ENCODE assay signal across 30 cellular contexts in genomic region chr17:70208080-70208794, GRCh38. TPM values are rescaled to one million over a fixed set of nuclear protein-coding genes. Genes with fewer than 3 reads are reported as not detected.
DNase-seq lines count a peak whose midpoint lies in the region; ATAC-seq, FAIRE-seq and TF ChIP-seq lines count a peak whose summit lies in the region.
"Had no signal": no experiment of that assay in that cellular context is flagged by ENCODE, and none has a peak within 500 bp of the region (broad histone marks: within the 10 kb centered on the region; RNA-seq: fewer than 3 reads in every experiment).

No MANE protein-coding gene starts in this region.

- H3K4me3 Mint-ChIP-seq in naive thymus-derived CD8-positive, alpha-beta T cell = no peak overlapping the region
- H3K4me3 Mint-ChIP-seq in T-helper 2 cell treated with Interferon-gamma antibody and Interleukin-4, amounts not matched to agents 5 μg/mL and 100 μg/mL, for 36 hours = no peak overlapping the region
- H3K4me3 Mint-ChIP-seq: activated naive CD4-positive, alpha-beta T cell treated with anti-CD3 and anti-CD28 coated beads for 36 hours; activated T-cell treated with anti-CD3 and anti-CD28 coated beads, Interleukin-2, amount 50 U/mL, for 72 hours; brain; neural progenitor cell; stimulated activated naive B cell treated with anti-CD40 and anti-IgM and Interleukin-4, amounts not matched to agents 10 μg/mL and 1 μg/mL and 100 μg/mL, for 72 hours; T-helper 1 cell treated with Interleukin-12 subunit alpha and Interleukin-12 subunit beta and Interleukin-4 antibody, amounts not matched to agents 30 μg/mL and 1 μg/mL, for 36 hours had no signal

- no peak overlapping the region for H3K4me2 ChIP-seq in GM12878 (ENCODE audit: control insufficient read depth, insufficient read depth)
- H3K4me2 ChIP-seq: neural progenitor cell had no signal

- H3K36me3 Mint-ChIP-seq in naive thymus-derived CD8-positive, alpha-beta T cell = no peaks in the 10 kb centered on the region
- no peaks in the 10 kb centered on the region for H3K36me3 Mint-ChIP-seq in T-helper 2 cell treated with Interferon-gamma antibody and Interleukin-4, amounts not matched to agents 5 μg/mL and 100 μg/mL, for 36 hours (ENCODE audit: low read depth)
- H3K36me3 Mint-ChIP-seq: brain; neural progenitor cell; stimulated activated naive B cell treated with anti-CD40 and anti-IgM and Interleukin-4, amounts not matched to agents 10 μg/mL and 1 μg/mL and 100 μg/mL, for 72 hours had no signal

- H3K27ac ChIP-seq in GM12878 (ENCODE audit: control insufficient read depth, insufficient read depth) (no peak overlapping the region), neutrophil (peak overlapping the region; percentile 91)
- H3K27ac ChIP-seq: BLaER1 treated with 17β-estradiol and CSF1 and Interleukin-3, amounts not matched to agents 10 nM and 100 nM; esophagus squamous epithelium; foreskin keratinocyte; neural progenitor cell; right atrium auricular region; suprapubic skin had no signal

- 33% methylated on average over 7 of the region's 7 CpGs for WGBS in GM12878 (ENCODE audit: insufficient coverage, insufficient replicate concordance, low lambda C conversion rate, missing lambda C conversion rate)

- H3K36me3 ChIP-seq in GM12878 (ENCODE audit: control insufficient read depth in 2 of 2, insufficient read depth in 2 of 2, low read length in 1 of 2) (no peaks in the 10 kb centered on the region), neutrophil (no peaks in the 10 kb centered on the region)
- H3K36me3 ChIP-seq: BLaER1 treated with 17β-estradiol and CSF1 and Interleukin-3, amounts not matched to agents 10 nM and 100 nM; esophagus squamous epithelium; neural progenitor cell; right atrium auricular region; suprapubic skin had no signal

- ATAC-seq in GM18520 (IDR thresholded peaks at IDR 0.05; ENCODE audit: unreplicated experiment) (peak; percentile 70), GM12878 (peak; percentile 84)
- ATAC-seq in naive thymus-derived CD8-positive, alpha-beta T cell = no peak
- ATAC-seq: activated CD4-positive, CD25-positive, alpha-beta regulatory T cell treated with anti-CD3 and anti-CD28 coated beads, Interleukin-2, amount 50 U/mL, for 24 hours; foreskin keratinocyte; stimulated activated naive B cell treated with anti-CD40 and anti-IgM and Interleukin-4, amounts not matched to agents 10 μg/mL and 1 μg/mL and 100 μg/mL, for 72 hours had no signal

- no peaks in the 10 kb centered on the region for H3K4me1 Mint-ChIP-seq in naive thymus-derived CD8-positive, alpha-beta T cell
- H3K4me1 Mint-ChIP-seq in T-helper 2 cell treated with Interferon-gamma antibody and Interleukin-4, amounts not matched to agents 5 μg/mL and 100 μg/mL, for 36 hours (ENCODE audit: low read depth) = no peaks in the 10 kb centered on the region
- H3K4me1 Mint-ChIP-seq: neural progenitor cell; stimulated activated naive B cell treated with anti-CD40 and anti-IgM and Interleukin-4, amounts not matched to agents 10 μg/mL and 1 μg/mL and 100 μg/mL, for 72 hours had no signal

- H4K20me1 ChIP-seq in GM12878 (ENCODE audit: control insufficient read depth, insufficient read depth) = no peaks in the 10 kb centered on the region
- H4K20me1 ChIP-seq: BLaER1 treated with 17β-estradiol and CSF1 and Interleukin-3, amounts not matched to agents 10 nM and 100 nM had no signal

- no peak for FAIRE-seq in GM12878 (lab: Jason Lieb, UNC)
- FAIRE-seq: kidney, small intestine, TTC549 had no signal

- H2AFZ ChIP-seq in GM12878 (ENCODE audit: control insufficient read depth, low read depth, low read length) = no peak overlapping the region

- H3K27me3 Mint-ChIP-seq in naive thymus-derived CD8-positive, alpha-beta T cell = peaks cover 0 to 5% (median 0%) of the 10 kb centered on the region in 5 donors
- no peaks in the 10 kb centered on the region for H3K27me3 Mint-ChIP-seq in T-helper 2 cell treated with Interferon-gamma antibody and Interleukin-4, amounts not matched to agents 5 μg/mL and 100 μg/mL, for 36 hours (ENCODE audit: low read depth)
- H3K27me3 Mint-ChIP-seq: brain; stimulated activated naive B cell treated with anti-CD40 and anti-IgM and Interleukin-4, amounts not matched to agents 10 μg/mL and 1 μg/mL and 100 μg/mL, for 72 hours had no signal

- DNase-seq in GM20000 (ENCODE audit: low spot score) = peak; percentile 6
- peak; percentile 21 for DNase-seq in GM12878 (ENCODE audit: low read depth, low spot score)
- no peak for DNase-seq in naive thymus-derived CD8-positive, alpha-beta T cell
- DNase-seq in KG1 (lab: John Stamatoyannopoulos, UW) = no peak
- no peak for DNase-seq in NCI-H524 treated with DMSO at 0.1 percent for 48 hours (lab: John Stamatoyannopoulos, UW)
- DNase-seq in T-helper 2 cell treated with Interferon-gamma antibody and Interleukin-4, amounts not matched to agents 5 μg/mL and 100 μg/mL, for 36 hours (ENCODE audit: low spot score) = no peak
- DNase-seq: activated CD4-positive, alpha-beta T cell treated with anti-CD3 and anti-CD28 coated beads, Interleukin-2, amount 50 U/mL, for 4 hours; activated naive CD4-positive, alpha-beta T cell treated with anti-CD3 and anti-CD28 coated beads for 36 hours; activated T-cell treated with anti-CD3 and anti-CD28 coated beads, Interleukin-2, amount 50 U/mL, for 72 hours; Caco-2; cerebellar nuclear complex; DND-41; esophagus squamous epithelium; foreskin keratinocyte; GF-D8; kidney; NCI-H1694; NCI-H510A; stimulated activated naive B cell treated with anti-CD40 and anti-IgM and Interleukin-4, amounts not matched to agents 10 μg/mL and 1 μg/mL and 100 μg/mL, for 72 hours had no signal

- TF ChIP-seq EP300 in GM12878 (IDR thresholded peaks at IDR 0.05; ENCODE audit: borderline replicate concordance in 1 of 2, control insufficient read depth in 1 of 2, low read depth in 2 of 2, low read length in 2 of 2) = peak; percentile 25 to 61; a peak in 2 of 4 replicates

- no peaks in the 10 kb centered on the region for H3K27me3 ChIP-seq in GM12878 (replicated peaks in 1 of 2; ENCODE audit: control insufficient read depth in 2 of 2, insufficient read depth in 2 of 2, low read length in 1 of 2)
- no peaks in the 10 kb centered on the region for H3K27me3 ChIP-seq in neutrophil
- H3K27me3 ChIP-seq: BLaER1 treated with 17β-estradiol and CSF1 and Interleukin-3, amounts not matched to agents 10 nM and 100 nM; esophagus squamous epithelium; foreskin keratinocyte; neural progenitor cell; right atrium auricular region; suprapubic skin had no signal

- no peaks in the 10 kb centered on the region; the same call in 1 of the 2 replicates for H3K4me1 ChIP-seq in GM12878 (ENCODE audit: control insufficient read depth, insufficient read depth, low read length)
- peaks cover 51 to 52% of the 10 kb centered on the region in 2 experiments for H3K4me1 ChIP-seq in neutrophil (ENCODE audit: control insufficient read depth in 1 of 2, insufficient read depth in 1 of 2, low read depth in 1 of 2, low read length in 1 of 2)
- H3K4me1 ChIP-seq: Caco-2, foreskin keratinocyte, neural progenitor cell, right atrium auricular region had no signal

- RAD21 ChIA-PET in GM12878 (lab: Charles Lee; ENCODE audit: unreplicated experiment) = interaction anchor here (0.8 to 4.4 kb wide), 23 partner anchors 27 to 344 kb away, joined by 3 to 60 read pairs (median 4); partner anchors contain the start of gene KCNJ2

- H3K9me3 ChIP-seq in GM12878 (replicated peaks; ENCODE audit: control insufficient read depth, insufficient read depth, low read length) (no peaks in the 10 kb centered on the region), neutrophil (no peaks in the 10 kb centered on the region)
- H3K9me3 ChIP-seq: Caco-2, esophagus squamous epithelium, right atrium auricular region, suprapubic skin had no signal

- H3K9me3 Mint-ChIP-seq in naive thymus-derived CD8-positive, alpha-beta T cell = peaks cover 0 to 2% (median 0%) of the 10 kb centered on the region in 9 donors
- peaks cover 2% of the 10 kb centered on the region for H3K9me3 Mint-ChIP-seq in T-helper 2 cell treated with Interferon-gamma antibody and Interleukin-4, amounts not matched to agents 5 μg/mL and 100 μg/mL, for 36 hours
- H3K9me3 Mint-ChIP-seq: activated naive CD4-positive, alpha-beta T cell treated with anti-CD3 and anti-CD28 coated beads for 36 hours; activated T-cell treated with anti-CD3 and anti-CD28 coated beads, Interleukin-2, amount 50 U/mL, for 72 hours; T-helper 1 cell treated with Interleukin-12 subunit alpha and Interleukin-12 subunit beta and Interleukin-4 antibody, amounts not matched to agents 30 μg/mL and 1 μg/mL, for 36 hours had no signal

- H3K4me3 ChIP-seq in GM12878 = no peak overlapping the region
- no peak overlapping the region for H3K4me3 ChIP-seq in neutrophil (ENCODE audit: low read depth in 1 of 2, low read length in 1 of 2)
- H3K4me3 ChIP-seq: BLaER1 treated with 17β-estradiol and CSF1 and Interleukin-3, amounts not matched to agents 10 nM and 100 nM; esophagus squamous epithelium; neural progenitor cell; right atrium auricular region; suprapubic skin had no signal

- no TSS peak for BruUV-seq in GM12878 (replicated peaks; lab: Mats Ljungman, UMichigan)

- in situ Hi-C loops in GM12878 (cut with MboI) = no loop called here

- TF ChIP-seq POLR2A in GM12878 (IDR thresholded peaks at IDR 0.05; ENCODE audit: low read depth, low read length) = no peak

- H3K27ac Mint-ChIP-seq in naive thymus-derived CD8-positive, alpha-beta T cell = no peak overlapping the region
- H3K27ac Mint-ChIP-seq in T-helper 2 cell treated with Interferon-gamma antibody and Interleukin-4, amounts not matched to agents 5 μg/mL and 100 μg/mL, for 36 hours = no peak overlapping the region
- H3K27ac Mint-ChIP-seq: activated naive CD4-positive, alpha-beta T cell treated with anti-CD3 and anti-CD28 coated beads for 36 hours; activated T-cell treated with anti-CD3 and anti-CD28 coated beads, Interleukin-2, amount 50 U/mL, for 72 hours; brain; neural progenitor cell; stimulated activated naive B cell treated with anti-CD40 and anti-IgM and Interleukin-4, amounts not matched to agents 10 μg/mL and 1 μg/mL and 100 μg/mL, for 72 hours; T-helper 1 cell treated with Interleukin-12 subunit alpha and Interleukin-12 subunit beta and Interleukin-4 antibody, amounts not matched to agents 30 μg/mL and 1 μg/mL, for 36 hours had no signal

- intact Hi-C loops in GM12878 (cut with micrococcal nuclease; ENCODE audit: unreplicated experiment) = loop anchor here (2.0 to 5.0 kb wide), 4 partner anchors 34 to 199 kb away; partner anchors contain the start of gene KCNJ2

- TF ChIP-seq CTCF in GM20000 (IDR thresholded peaks at IDR 0.05; ENCODE audit: extremely low read depth, missing control alignments) = no peak
- TF ChIP-seq CTCF in GM12878 (IDR thresholded peaks at IDR 0.05 in 2 of 3, conservative IDR thresholded peaks at IDR 0.05 in 1 of 3; ENCODE audit: control insufficient read depth in 2 of 3, extremely low read depth in 1 of 3, insufficient read depth in 1 of 3, low read depth in 3 of 3, low read length in 3 of 3) = no peak
- TF ChIP-seq CTCF in neutrophil (IDR thresholded peaks at IDR 0.05) = no peak

- SMC1A ChIA-PET in GM12878 (lab: Charles Lee; ENCODE audit: uncharacterized antibody, unreplicated experiment) = interaction anchor here (0.7 to 4.1 kb wide), 40 partner anchors 9 to 344 kb away, joined by 3 to 83 read pairs (median 5); partner anchors contain the start of gene KCNJ2

- CTCF ChIA-PET in GM12878 (lab: Yijun Ruan, JAX) = interaction anchor here (0.8 to 6.6 kb wide), 13 partner anchors 24 to 601 kb away, joined by 3 to 31 read pairs (median 4); partner anchors contain the start of gene KCNJ2

- POLR2A ChIA-PET in GM12878 (lab: Charles Lee) = interaction anchor here (1.0 to 1.6 kb wide), 9 partner anchors 37 to 219 kb away, joined by 3 to 5 read pairs (median 4); partner anchors contain the start of gene KCNJ2
- POLR2A ChIA-PET in naive thymus-derived CD8-positive, alpha-beta T cell (lab: Charles Lee) = no interaction called here

- no peak overlapping the region for H3K9ac ChIP-seq in GM12878 (ENCODE audit: control insufficient read depth, insufficient read depth, low read length)
- H3K9ac ChIP-seq: BLaER1 treated with 17β-estradiol and CSF1 and Interleukin-3, amounts not matched to agents 10 nM and 100 nM; neural progenitor cell had no signal

- TF ChIP-seq RAD21 in GM12878 (IDR thresholded peaks at IDR 0.05; ENCODE audit: insufficient read depth, low read depth, low read length) = no peak

- no peaks in the 10 kb centered on the region for H3K79me2 ChIP-seq in GM12878 (ENCODE audit: control insufficient read depth, insufficient read depth, low read length)

RNA-seq across cellular contexts. Expression of gene KCNJ2, which starts 38.9 kb away (rescaled TPM):
- 4.2 and 4.7 TPM in 2 replicates for total RNA-seq in GM12878 (2013; cell fraction: nucleolus; rRNA removed)
- total RNA-seq in GM12878 (2014; rRNA removed) = 6.3 and 8.2 TPM in 2 replicates
- total RNA-seq in GM12878 (2014; rRNA removed; fragmentation: Illumina TruSeq; extraction: Trizol) = 8.0 and 8.6 TPM in 2 replicates
- 10.0 and 10.1 TPM in 2 replicates for total RNA-seq in GM12878 (2021)
- polyA plus RNA-seq in GM12878 (2011; ENCODE audit: low read depth) = not detected
- polyA plus RNA-seq in GM12878 (2011; rRNA removed) = 2.3 and 2.6 TPM in 2 replicates
- 1.6 and 2.1 TPM in 2 replicates for polyA plus RNA-seq in GM12878 (2011; cell fraction: cytosol; rRNA removed)
- polyA plus RNA-seq in GM12878 (2011; cell fraction: nucleus; rRNA removed) = 1.9 and 2.3 TPM in 2 replicates
- 0.03 and 0.08 TPM in 2 replicates for polyA plus RNA-seq in GM12878 (2012)
- polyA plus RNA-seq in GM12878 (2014; fragmentation: Illumina TruSeq; extraction: Trizol) = 3.8 and 4.9 TPM in 2 replicates
- polyA plus RNA-seq in GM12878 (2014; fragmentation: Nextera tagmentation; extraction: Ambion mirVana) = 1 to 10 TPM; 1.6 to 3.0 TPM
- 2.5 and 2.6 TPM in 2 replicates for polyA plus RNA-seq in GM12878 (2014; rRNA removed)
- 1 to 10 TPM; 2.6 to 3.3 TPM for polyA plus RNA-seq in GM12878 (2016; fragmentation: Nextera tagmentation; extraction: Ambion mirVana)
- polyA minus RNA-seq in GM12878 (2011; rRNA and poly(A)+ RNA removed) = 12.4 and 17.6 TPM in 2 replicates
- 1.6 and 2.6 TPM in 2 replicates for polyA minus RNA-seq in GM12878 (2011; cell fraction: cytosol; rRNA and poly(A)+ RNA removed)
- polyA minus RNA-seq in GM12878 (2011; cell fraction: nucleus; rRNA and poly(A)+ RNA removed) = 2.9 and 4.6 TPM in 2 replicates
- total RNA-seq in naive thymus-derived CD8-positive, alpha-beta T cell = not detected
- not detected for polyA plus RNA-seq in naive thymus-derived CD8-positive, alpha-beta T cell
- total RNA-seq: activated naive CD4-positive, alpha-beta T cell treated with anti-CD3 and anti-CD28 coated beads for 36 hours; activated T-cell treated with anti-CD3 and anti-CD28 coated beads, Interleukin-2, amount 50 U/mL, for 72 hours had no signal

Comparison
In these comparisons a context has a peak if more than half of its experiments do, and no peak if none do; other contexts are left out.
1. ATAC-seq: peak in GM18520 (single experiment) and GM12878 (single experiment); none in naive thymus-derived CD8-positive, alpha-beta T cell (0 of 2).
2. DNase-seq: peak in GM20000 (single experiment) and GM12878 (single experiment); none in naive thymus-derived CD8-positive, alpha-beta T cell (0 of 10), KG1 (single experiment), NCI-H524 treated with DMSO at 0.1 percent for 48 hours (single experiment) and T-helper 2 cell treated with Interferon-gamma antibody and Interleukin-4, amounts not matched to agents 5 μg/mL and 100 μg/mL, for 36 hours (single experiment).
3. RNA of gene KCNJ2, which starts 38.9 kb away (total RNA-seq): 4.2 to 10.1 TPM in GM12878; not detected in naive thymus-derived CD8-positive, alpha-beta T cell; every median in the first group is over 4 times any median in the second.